In the genomic region with DNA sequence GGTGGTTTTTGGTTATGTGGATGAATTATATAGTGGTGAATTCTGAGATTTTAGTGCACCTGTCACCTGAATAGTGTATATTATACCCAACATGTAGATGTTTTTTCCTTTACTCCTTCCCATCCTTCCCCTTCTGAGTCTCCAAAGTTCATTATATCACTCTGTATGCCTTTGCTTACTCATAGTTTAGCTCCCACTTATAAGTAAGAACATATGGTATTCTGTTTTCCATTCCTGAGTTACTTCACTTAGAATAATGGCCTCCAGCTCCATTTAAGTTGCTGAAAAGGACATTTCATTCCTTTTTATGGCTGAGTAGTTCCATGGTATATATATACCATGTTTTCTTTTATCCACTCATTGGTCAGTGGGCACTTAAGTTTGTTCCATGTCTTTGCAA, we compare ENCODE assay signal across 34 cellular contexts.
"Had no signal": no experiment of that assay in that cellular context is flagged by ENCODE, and none has a peak within 500 bp of the region (broad histone marks: within the 10 kb centered on the region; RNA-seq: fewer than 3 reads in every experiment).

No MANE protein-coding gene starts in this region.

- H3K4me3 Mint-ChIP-seq: activated B cell treated with CpG ODN at 0.5 μM for 24 hours; activated CD4-positive, alpha-beta memory T cell treated with anti-CD3 and anti-CD28 coated beads for 36 hours; activated CD4-positive, alpha-beta T cell treated with anti-CD3 and anti-CD28 coated beads, Interleukin-2, amount 10 ng/mL, durations not matched to agents 24 days and 14 days; activated CD8-positive, alpha-beta T cell treated with anti-CD3 and anti-CD28 coated beads for 36 hours; activated naive CD4-positive, alpha-beta T cell treated with anti-CD3 and anti-CD28 coated beads for 36 hours; activated naive CD8-positive, alpha-beta T cell treated with anti-CD3 and anti-CD28 coated beads for 36 hours; brain; central memory CD8-positive, alpha-beta T cell; T-helper 1 cell treated with Interleukin-12 subunit alpha and Interleukin-12 subunit beta and Interleukin-4 antibody, amounts not matched to agents 30 μg/mL and 1 μg/mL, for 36 hours; T-helper 2 cell treated with Interferon-gamma antibody and Interleukin-4, amounts not matched to agents 5 μg/mL and 100 μg/mL, for 36 hours had no signal

- H3K4me3 ChIP-seq: ascending aorta, cardiac muscle cell had no signal

- H3K9me3 Mint-ChIP-seq: activated B cell treated with CpG ODN at 0.5 μM for 24 hours; activated CD4-positive, alpha-beta memory T cell treated with anti-CD3 and anti-CD28 coated beads for 36 hours; activated CD8-positive, alpha-beta T cell treated with anti-CD3 and anti-CD28 coated beads for 36 hours; activated naive CD4-positive, alpha-beta T cell treated with anti-CD3 and anti-CD28 coated beads for 36 hours; activated naive CD8-positive, alpha-beta T cell treated with anti-CD3 and anti-CD28 coated beads for 36 hours; activated T-helper 2 cell treated with anti-CD3 and anti-CD28 coated beads, Interferon-gamma antibody, Interleukin-2, Interleukin-4, amounts not matched to agents 10 μg/mL and 5 μg/mL and 100 μg/mL, durations not matched to agents 14 hours and 24 hours and 36 hours; brain; central memory CD8-positive, alpha-beta T cell; T-helper 1 cell treated with Interleukin-12 subunit alpha and Interleukin-12 subunit beta and Interleukin-4 antibody, amounts not matched to agents 30 μg/mL and 1 μg/mL, for 36 hours; T-helper 2 cell treated with Interferon-gamma antibody and Interleukin-4, amounts not matched to agents 5 μg/mL and 100 μg/mL, for 36 hours had no signal

- H3K36me3 Mint-ChIP-seq: activated CD4-positive, alpha-beta memory T cell treated with anti-CD3 and anti-CD28 coated beads for 36 hours; activated naive CD4-positive, alpha-beta T cell treated with anti-CD3 and anti-CD28 coated beads, Interleukin-2, amount 50 U/mL, for 72 hours; activated naive CD8-positive, alpha-beta T cell treated with anti-CD3 and anti-CD28 coated beads for 36 hours; brain had no signal

- H3K27ac ChIP-seq: ascending aorta, cardiac muscle cell, VCaP had no signal

- H3K27me3 ChIP-seq: ascending aorta, cardiac muscle cell had no signal

- H3K27me3 Mint-ChIP-seq: activated naive CD8-positive, alpha-beta T cell treated with anti-CD3 and anti-CD28 coated beads for 36 hours; central memory CD8-positive, alpha-beta T cell had no signal

- H3K4me1 ChIP-seq: ascending aorta had no signal

- H3K36me3 ChIP-seq: ascending aorta, cardiac muscle cell had no signal

- H3K9me3 ChIP-seq: ascending aorta had no signal

- ATAC-seq: activated CD8-positive, alpha-beta T cell treated with anti-CD3 and anti-CD28 coated beads for 36 hours; activated naive CD4-positive, alpha-beta T cell treated with anti-CD3 and anti-CD28 coated beads, Interleukin-2, amount 50 U/mL, for 72 hours had no signal

- DNase-seq: activated B cell treated with CpG ODN at 0.5 μM for 24 hours; activated CD4-positive, alpha-beta memory T cell treated with anti-CD3 and anti-CD28 coated beads for 36 hours; activated CD4-positive, alpha-beta T cell treated with anti-CD3 and anti-CD28 coated beads for 4 hours; activated CD4-positive, alpha-beta T cell treated with anti-CD3 and anti-CD28 coated beads, Interleukin-2, amount 10 ng/mL, durations not matched to agents 24 days and 14 days; activated CD4-positive, alpha-beta T cell treated with anti-CD3 and anti-CD28 coated beads, Interleukin-2, amount 50 U/mL, for 1 hour; activated CD4-positive, alpha-beta T cell treated with anti-CD3 and anti-CD28 coated beads, Interleukin-2, amount 50 U/mL, for 4 hours; activated CD4-positive, CD25-positive, alpha-beta regulatory T cell treated with anti-CD3 and anti-CD28 coated beads, Interleukin-2, amount 50 U/mL, for 72 hours; activated CD8-positive, alpha-beta memory T cell treated with anti-CD3 and anti-CD28 coated beads, Interleukin-2, amount 50 U/mL, for 4 hours; activated CD8-positive, alpha-beta T cell treated with anti-CD3 and anti-CD28 coated beads for 36 hours; activated effector memory CD4-positive, alpha-beta T cell treated with Interleukin-2 at 50 U/mL for 16 hours; activated gamma-delta T cell; activated naive CD4-positive, alpha-beta T cell; activated naive CD4-positive, alpha-beta T cell treated with anti-CD3 and anti-CD28 coated beads for 36 hours; activated naive CD4-positive, alpha-beta T cell treated with anti-CD3 and anti-CD28 coated beads, Interleukin-2, amount 50 U/mL, for 16 hours; activated naive CD8-positive, alpha-beta T cell treated with anti-CD3 and anti-CD28 coated beads for 36 hours; activated T-cell treated with anti-CD3 and anti-CD28 coated beads for 4 hours; activated T-cell treated with anti-CD3 and anti-CD28 coated beads, Interleukin-2, amount 50 U/mL, for 1 hour; activated T-cell treated with anti-CD3 and anti-CD28 coated beads, Interleukin-2, amount 50 U/mL, for 48 hours; amygdala; anterior cingulate cortex; caudate nucleus; cerebellar nuclear complex; T-helper 1 cell; T-helper 2 cell; T-helper 9 cell had no signal
